9 cellular contexts compared by ENCODE assay signal in the genomic region with DNA sequence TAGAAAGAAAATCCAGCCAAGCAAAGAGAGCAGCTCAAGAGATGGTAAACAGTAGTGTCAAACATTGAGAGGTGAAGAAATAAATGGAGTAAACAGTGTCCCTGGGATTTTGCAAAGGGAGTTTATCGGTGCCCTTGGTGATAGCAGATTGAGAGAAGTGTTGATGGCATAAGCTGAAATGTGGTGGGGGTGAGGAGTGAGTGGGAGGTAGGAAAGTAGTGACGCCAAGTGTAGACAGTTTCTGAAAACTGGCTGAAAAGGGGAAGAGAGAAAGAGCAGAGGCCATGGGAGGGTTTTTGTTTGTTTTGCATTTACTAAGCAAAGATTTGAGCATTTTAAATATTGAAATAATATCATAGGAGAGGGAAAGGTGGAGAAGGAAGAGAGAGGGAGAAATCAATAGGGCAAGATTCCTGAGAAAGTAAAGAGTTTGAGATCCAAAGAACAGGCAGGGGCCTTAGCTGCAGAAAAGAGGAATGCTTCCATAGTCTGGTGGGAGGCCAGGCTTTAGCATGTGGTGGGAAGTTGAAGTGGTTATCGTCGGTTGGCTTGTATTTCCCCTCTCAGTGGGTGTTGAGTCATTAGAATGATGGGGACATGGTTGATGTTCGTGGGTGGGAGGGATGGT. TPM values are rescaled to one million over a fixed set of nuclear protein-coding genes. Genes with fewer than 3 reads are reported as not detected.
A peak's percentile ranks its signal among the peaks of the same experiment; 100 is the strongest.
DNase-seq lines count a peak whose midpoint lies in the region; ATAC-seq, FAIRE-seq and TF ChIP-seq lines count a peak whose summit lies in the region.
"Had no signal": no experiment of that assay in that cellular context is flagged by ENCODE, and none has a peak within 500 bp of the region (broad histone marks: within the 10 kb centered on the region; RNA-seq: fewer than 3 reads in every experiment).

No MANE protein-coding gene starts in this region.

- intact Hi-C loops in vagina (cut with DNase I): no loop called here

- no peaks in the 10 kb centered on the region for H3K27me3 ChIP-seq in vagina

- no peak overlapping the region for H3K27ac ChIP-seq in vagina

- no peaks in the 10 kb centered on the region for H3K9me3 ChIP-seq in vagina

- TF ChIP-seq POLR2A in vagina (IDR thresholded peaks at IDR 0.05): no peak

- no peaks in the 10 kb centered on the region for H3K4me1 ChIP-seq in vagina

- TF ChIP-seq CTCF in fibroblast of mammary gland (conservative IDR thresholded peaks at IDR 0.05; ENCODE audit: control insufficient read depth, insufficient read depth, low read depth, low read length): no peak
- TF ChIP-seq CTCF in vagina (IDR thresholded peaks at IDR 0.05): no peak

- DNase-seq in fibroblast of mammary gland (ENCODE audit: low read depth) (peak; percentile 41), vagina (ENCODE audit: extremely low spot score in 2 of 2) (no peak), HTR-8/SVneo (ENCODE audit: insufficient read length, low spot score) (no peak), NCI-H526 treated with DMSO at 0.1 percent for 48 hours (lab: John Stamatoyannopoulos, UW) (no peak), cortex of kidney (lab: John Stamatoyannopoulos, UW) (no peak)

- ATAC-seq in GM18520 (IDR thresholded peaks at IDR 0.05; ENCODE audit: unreplicated experiment) (peak; percentile 71), GM21723 (IDR thresholded peaks at IDR 0.05; ENCODE audit: unreplicated experiment) (peak; percentile 99), HG03432 (IDR thresholded peaks at IDR 0.05; ENCODE audit: unreplicated experiment) (peak; percentile 99)

- FAIRE-seq in HTR-8/SVneo (lab: Jason Lieb, UNC): no peak
- FAIRE-seq: colon had no signal

- H3K36me3 ChIP-seq in vagina: no peaks in the 10 kb centered on the region

- H3K4me3 ChIP-seq in fibroblast of mammary gland (ENCODE audit: control insufficient read depth, low read depth, low read length): no peak overlapping the region
- no peak overlapping the region for H3K4me3 ChIP-seq in vagina

RNA-seq across cellular contexts. Expression of gene RASAL2, which starts 26.9 kb away (rescaled TPM):
- 25.5 TPM for total RNA-seq in vagina
